In genomic region chr11:36408476-36409136, GRCh38 we compare ENCODE assay signal across 14 cellular contexts.
DNase-seq lines count a peak whose midpoint lies in the region; ATAC-seq and TF ChIP-seq lines count a peak whose summit lies in the region.
"Had no signal": no experiment of that assay in that cellular context is flagged by ENCODE, and none has a peak within 500 bp of the region (broad histone marks: within the 10 kb centered on the region; RNA-seq: fewer than 3 reads in every experiment).

No MANE protein-coding gene starts in this region.

- H3K36me3 ChIP-seq in heart right ventricle (peaks cover 0 to 66% (median 0%) of the 10 kb centered on the region in 9 donors), spleen (peaks cover 0 to 87% (median 10%) of the 10 kb centered on the region in 6 donors), mammary epithelial cell (ENCODE audit: insufficient read depth, low read length) (peaks cover 4% of the 10 kb centered on the region)

- no peak overlapping the region for H3K9ac ChIP-seq in mammary epithelial cell (ENCODE audit: insufficient read depth, low read length)

- CTCF ChIA-PET in activated CD8-positive, alpha-beta memory T cell treated with anti-CD3 and anti-CD28 coated beads, Interleukin-2, amount 10 ng/mL, durations not matched to agents 7 days and 5 days (lab: Charles Lee) = no interaction called here
- CTCF ChIA-PET in activated CD4-positive, alpha-beta memory T cell treated with anti-CD3 and anti-CD28 coated beads for 36 hours (lab: Charles Lee) = interaction anchor here (0.9 kb wide), 1 partner anchor 12 kb away, joined by 3 read pairs; no protein-coding TSS in a partner anchor
- CTCF ChIA-PET in mammary epithelial cell (lab: Charles Lee; ENCODE audit: low non-redundant PET) = no interaction called here

- DNase-seq in activated CD8-positive, alpha-beta memory T cell treated with anti-CD3 and anti-CD28 coated beads, Interleukin-2, amount 10 ng/mL, durations not matched to agents 7 days and 5 days = no peak
- no peak for DNase-seq in activated CD8-positive, alpha-beta memory T cell treated with anti-CD3 and anti-CD28 coated beads, Interleukin-2, amount 50 U/mL, for 4 hours
- DNase-seq in activated CD4-positive, alpha-beta memory T cell treated with anti-CD3 and anti-CD28 coated beads for 36 hours = no peak
- DNase-seq in heart right ventricle (no peak), spleen (no peak), mammary epithelial cell (no peak)
- no peak for DNase-seq in stimulated activated CD4-positive, alpha-beta T cell treated with anti-CD3 and anti-CD28 coated beads, Interleukin-4, amount 100 ng/mL, for 1 hour
- DNase-seq: ACHN; mucosa of descending colon; NCI-H1694 treated with DMSO at 0.1 percent for 48 hours; NK-92 treated with Interleukin-12 subunit alpha and Interleukin-12 subunit beta, amount 100 ng/mL, for 24 hours had no signal

- intact Hi-C loops in activated CD4-positive, alpha-beta memory T cell treated with anti-CD3 and anti-CD28 coated beads for 36 hours (cut with micrococcal nuclease) = loop anchor here (1.0 kb wide), 5 partner anchors 13 to 54 kb away; no protein-coding TSS in a partner anchor
- intact Hi-C loops in heart right ventricle (cut with DNase I) = no loop called here
- intact Hi-C loops in spleen (cut with DNase I; ENCODE audit: low total_unique reads) = no loop called here
- intact Hi-C loops in mammary epithelial cell (cut with micrococcal nuclease) = no loop called here

- no peaks in the 10 kb centered on the region for H3K27me3 Mint-ChIP-seq in activated CD8-positive, alpha-beta memory T cell treated with anti-CD3 and anti-CD28 coated beads, Interleukin-2, amount 10 ng/mL, durations not matched to agents 7 days and 5 days
- no peaks in the 10 kb centered on the region for H3K27me3 Mint-ChIP-seq in activated CD4-positive, alpha-beta memory T cell treated with anti-CD3 and anti-CD28 coated beads for 36 hours

- H3K9me3 ChIP-seq in heart right ventricle = no peaks in the 10 kb centered on the region
- H3K9me3 ChIP-seq in spleen = no peaks in the 10 kb centered on the region
- H3K9me3 ChIP-seq in mammary epithelial cell (replicated peaks; ENCODE audit: insufficient read depth, low read length) = no peaks in the 10 kb centered on the region
- H3K9me3 ChIP-seq: mucosa of descending colon had no signal

- H3K4me3 Mint-ChIP-seq in activated CD8-positive, alpha-beta memory T cell treated with anti-CD3 and anti-CD28 coated beads, Interleukin-2, amount 10 ng/mL, durations not matched to agents 7 days and 5 days = peak overlapping the region; percentile 23
- H3K4me3 Mint-ChIP-seq in activated CD4-positive, alpha-beta memory T cell treated with anti-CD3 and anti-CD28 coated beads for 36 hours = peak overlapping the region; percentile 53
- H3K4me3 Mint-ChIP-seq: type B pancreatic cell had no signal

- no peaks in the 10 kb centered on the region for H3K79me2 ChIP-seq in mammary epithelial cell (ENCODE audit: insufficient read depth, low read length)

- dilution Hi-C loops in mammary epithelial cell (cut with HindIII; ENCODE audit: low sequenced_read_pairs) = no loop called here

- TF ChIP-seq CTCF in heart right ventricle (IDR thresholded peaks at IDR 0.05) (no peak), spleen (IDR thresholded peaks at IDR 0.05 in 8 of 11, conservative IDR thresholded peaks at IDR 0.05 in 3 of 11) (no peak), mammary epithelial cell (conservative IDR thresholded peaks at IDR 0.05 in 1 of 2, IDR thresholded peaks at IDR 0.05 in 1 of 2; ENCODE audit: extremely low read depth in 1 of 2, insufficient read depth in 1 of 2, low read depth in 1 of 2, low read length in 2 of 2) (no peak)

- BruUV-seq in mammary epithelial cell (replicated peaks; lab: Mats Ljungman, UMichigan) = no TSS peak

- H3K4me1 ChIP-seq in heart right ventricle (peaks cover 6 to 73% (median 33%) of the 10 kb centered on the region in 9 donors), spleen (peaks cover 65 to 97% (median 75%) of the 10 kb centered on the region in 6 donors), mammary epithelial cell (ENCODE audit: insufficient read depth, low read length) (no peaks in the 10 kb centered on the region)

- peaks cover 3% of the 10 kb centered on the region for H3K36me3 Mint-ChIP-seq in activated CD8-positive, alpha-beta memory T cell treated with anti-CD3 and anti-CD28 coated beads, Interleukin-2, amount 10 ng/mL, durations not matched to agents 7 days and 5 days
- H3K36me3 Mint-ChIP-seq in activated CD4-positive, alpha-beta memory T cell treated with anti-CD3 and anti-CD28 coated beads for 36 hours = peaks cover 47% of the 10 kb centered on the region

- WGBS in heart right ventricle, 2 donors = 63 to 67% methylated on average over 6 of the region's 6 CpGs
- whole genome bisulfite sequencing in spleen, 5 donors = 31 to 58% (median 52%) methylated on average over 6 of the region's 6 CpGs
- WGBS in mammary epithelial cell (ENCODE audit: low coverage, missing lambda C conversion rate) = 89% methylated on average over 6 of the region's 6 CpGs

- no peaks in the 10 kb centered on the region for H3K9me3 Mint-ChIP-seq in activated CD8-positive, alpha-beta memory T cell treated with anti-CD3 and anti-CD28 coated beads, Interleukin-2, amount 10 ng/mL, durations not matched to agents 7 days and 5 days (ENCODE audit: low read depth)
- H3K9me3 Mint-ChIP-seq in activated CD4-positive, alpha-beta memory T cell treated with anti-CD3 and anti-CD28 coated beads for 36 hours = no peaks in the 10 kb centered on the region
- H3K9me3 Mint-ChIP-seq: type B pancreatic cell had no signal

- no peak overlapping the region for H3K4me2 ChIP-seq in mammary epithelial cell (ENCODE audit: insufficient read depth, low read depth, low read length)

- H3K27me3 ChIP-seq in heart right ventricle = no peaks in the 10 kb centered on the region
- H3K27me3 ChIP-seq in spleen (replicated peaks in 1 of 7) = no peaks in the 10 kb centered on the region
- H3K27me3 ChIP-seq in mammary epithelial cell (ENCODE audit: insufficient read depth, low read length) = no peaks in the 10 kb centered on the region

- H3K27ac ChIP-seq in heart right ventricle (peak overlapping the region in 7 of 10 donors; percentile 14 to 89 (median 57)), spleen (peak overlapping the region; percentile 21 to 93 (median 84)), mammary epithelial cell (ENCODE audit: insufficient read depth, low read depth, low read length) (no peak overlapping the region)

- in situ Hi-C loops in mammary epithelial cell (cut with MboI; ENCODE audit: low sequenced_read_pairs in 2 of 2) = no loop called here

- POLR2A ChIA-PET in activated CD4-positive, alpha-beta memory T cell treated with anti-CD3 and anti-CD28 coated beads for 36 hours (lab: Charles Lee) = interaction anchor here (1.3 to 3.1 kb wide), 3 partner anchors 8 to 30 kb away, joined by 3 to 35 read pairs (median 7); no protein-coding TSS in a partner anchor

- no peak for TF ChIP-seq POLR2A in spleen (IDR thresholded peaks at IDR 0.05)

- no peak for ATAC-seq in activated CD8-positive, alpha-beta memory T cell treated with anti-CD3 and anti-CD28 coated beads, Interleukin-2, amount 10 ng/mL, durations not matched to agents 7 days and 5 days
- ATAC-seq in heart right ventricle (peak in 3 of 8 donors; percentile 38 to 58 (median 58)), GM21619 (IDR thresholded peaks at IDR 0.05; ENCODE audit: unreplicated experiment) (no peak)
- ATAC-seq: HCT116 had no signal

- H4K20me1 ChIP-seq in mammary epithelial cell (ENCODE audit: insufficient read depth, low read length) = no peaks in the 10 kb centered on the region

- peaks cover 43% of the 10 kb centered on the region for H3K4me1 Mint-ChIP-seq in activated CD8-positive, alpha-beta memory T cell treated with anti-CD3 and anti-CD28 coated beads, Interleukin-2, amount 10 ng/mL, durations not matched to agents 7 days and 5 days
- peaks cover 78% of the 10 kb centered on the region for H3K4me1 Mint-ChIP-seq in activated CD4-positive, alpha-beta memory T cell treated with anti-CD3 and anti-CD28 coated beads for 36 hours (ENCODE audit: low read depth)

- no peak overlapping the region for H2AFZ ChIP-seq in mammary epithelial cell (ENCODE audit: low read depth, low read length)

- H3K4me3 ChIP-seq in heart right ventricle = no peak overlapping the region
- H3K4me3 ChIP-seq in spleen = peak overlapping the region in 1 of 8 donors; percentile 57
- no peak overlapping the region for H3K4me3 ChIP-seq in mammary epithelial cell (replicated peaks in 1 of 3; ENCODE audit: insufficient read depth in 1 of 3, low read depth in 2 of 3, low read length in 3 of 3)
- H3K4me3 ChIP-seq: mucosa of descending colon had no signal

- H3K27ac Mint-ChIP-seq in activated CD8-positive, alpha-beta memory T cell treated with anti-CD3 and anti-CD28 coated beads, Interleukin-2, amount 10 ng/mL, durations not matched to agents 7 days and 5 days = peak overlapping the region; percentile 70
- peak overlapping the region; percentile 95 for H3K27ac Mint-ChIP-seq in activated CD4-positive, alpha-beta memory T cell treated with anti-CD3 and anti-CD28 coated beads for 36 hours
- H3K27ac Mint-ChIP-seq: type B pancreatic cell had no signal
